In genomic region chr15:75455982-75456531, GRCh38 we compare ENCODE assay signal across 8 cellular contexts. TPM values are rescaled to one million over a fixed set of nuclear protein-coding genes. Genes with fewer than 3 reads are reported as not detected.
DNase-seq lines count a peak whose midpoint lies in the region; ATAC-seq and TF ChIP-seq lines count a peak whose summit lies in the region.

No MANE protein-coding gene starts in this region.

- peak overlapping the region; percentile 93 for H3K4me3 Mint-ChIP-seq in activated T-cell treated with anti-CD3 and anti-CD28 coated beads, Interleukin-2, amount 50 U/mL, for 24 hours

- H3K27ac ChIP-seq in fibroblast of lung (ENCODE audit: insufficient read depth, low read length) (peak overlapping the region; percentile 94), parathyroid adenoma (peak overlapping the region; percentile 88)

- H3K36me3 Mint-ChIP-seq in activated T-cell treated with anti-CD3 and anti-CD28 coated beads, Interleukin-2, amount 50 U/mL, for 24 hours (ENCODE audit: low read depth) = peaks cover 23% of the 10 kb centered on the region

- H3K27me3 ChIP-seq in fibroblast of lung (ENCODE audit: control insufficient read depth, insufficient read depth, low read length) (no peaks in the 10 kb centered on the region), parathyroid adenoma (ENCODE audit: control insufficient read depth, insufficient read depth, low read length) (no peaks in the 10 kb centered on the region)

- H3K9me3 ChIP-seq in fibroblast of lung (ENCODE audit: control insufficient read depth, insufficient read depth, low read depth, low read length) = no peaks in the 10 kb centered on the region
- H3K9me3 ChIP-seq in parathyroid adenoma (ENCODE audit: control insufficient read depth, low read length) = no peaks in the 10 kb centered on the region

- no peaks in the 10 kb centered on the region for H3K36me3 ChIP-seq in fibroblast of lung (ENCODE audit: control insufficient read depth, insufficient read depth, low read length)
- H3K36me3 ChIP-seq in parathyroid adenoma (ENCODE audit: control insufficient read depth, insufficient read depth, low read length) = no peaks in the 10 kb centered on the region

- H3K27ac Mint-ChIP-seq in activated T-cell treated with anti-CD3 and anti-CD28 coated beads, Interleukin-2, amount 50 U/mL, for 24 hours = peak overlapping the region; percentile 93

- H3K4me1 ChIP-seq in fibroblast of lung (ENCODE audit: control insufficient read depth, extremely low read depth, insufficient read depth, low read length) (peaks cover 7% of the 10 kb centered on the region), parathyroid adenoma (no peaks in the 10 kb centered on the region)

- H2AFZ ChIP-seq in fibroblast of lung (ENCODE audit: low read length) (peak overlapping the region; percentile 92), parathyroid adenoma (peak overlapping the region; percentile 88)

- H3K9me3 Mint-ChIP-seq in activated T-cell treated with anti-CD3 and anti-CD28 coated beads, Interleukin-2, amount 50 U/mL, for 24 hours = no peaks in the 10 kb centered on the region

- DNase-seq in activated CD8-positive, alpha-beta memory T cell treated with anti-CD3 and anti-CD28 coated beads for 4 hours (ENCODE audit: low read depth in 2 of 2) = peak; percentile 11 to 16
- DNase-seq in activated CD8-positive, alpha-beta memory T cell treated with anti-CD3 and anti-CD28 coated beads for 24 hours = no peak
- DNase-seq in NCI-H524 (lab: John Stamatoyannopoulos, UW) = peak; percentile 47 to 61
- DNase-seq in activated T-cell treated with anti-CD3 and anti-CD28 coated beads, Interleukin-2, amount 50 U/mL, for 24 hours = no peak
- peak; percentile 33 to 74 for DNase-seq in fibroblast of lung (ENCODE audit: low read depth in 2 of 2)

- H3K4me2 ChIP-seq in fibroblast of lung (ENCODE audit: extremely low read depth, insufficient read depth, low read length) = peak overlapping the region; percentile 99
- H3K4me2 ChIP-seq in parathyroid adenoma (ENCODE audit: low read length) = peak overlapping the region; percentile 94

- H3K9ac ChIP-seq in fibroblast of lung (ENCODE audit: insufficient read depth, low read length) = peak overlapping the region; percentile 81
- H3K9ac ChIP-seq in parathyroid adenoma = peak overlapping the region; percentile 28

- H3K4me1 Mint-ChIP-seq in activated T-cell treated with anti-CD3 and anti-CD28 coated beads, Interleukin-2, amount 50 U/mL, for 24 hours (ENCODE audit: low read depth) = peaks cover 20% of the 10 kb centered on the region

- peaks cover 8% of the 10 kb centered on the region for H3K79me2 ChIP-seq in fibroblast of lung (ENCODE audit: control insufficient read depth, insufficient read depth, low read length)
- no peaks in the 10 kb centered on the region for H3K79me2 ChIP-seq in parathyroid adenoma

- no peaks in the 10 kb centered on the region for H4K20me1 ChIP-seq in fibroblast of lung (ENCODE audit: control insufficient read depth, extremely low read depth, insufficient read depth, low read length)

- TF ChIP-seq CTCF in fibroblast of lung (conservative IDR thresholded peaks at IDR 0.05 in 1 of 2, IDR thresholded peaks at IDR 0.05 in 1 of 2; ENCODE audit: low read depth in 1 of 2, low read length in 2 of 2) = no peak
- TF ChIP-seq CTCF in parathyroid adenoma (IDR thresholded peaks at IDR 0.05) = no peak

- ATAC-seq in GM18858 (IDR thresholded peaks at IDR 0.05; ENCODE audit: unreplicated experiment) = no peak
- ATAC-seq in HG02763 (IDR thresholded peaks at IDR 0.05; ENCODE audit: unreplicated experiment) = no peak

- H3K27me3 Mint-ChIP-seq in activated T-cell treated with anti-CD3 and anti-CD28 coated beads, Interleukin-2, amount 50 U/mL, for 24 hours = no peaks in the 10 kb centered on the region

- peak overlapping the region; percentile 61 to 90 (median 76) for H3K4me3 ChIP-seq in fibroblast of lung (replicated peaks in 1 of 4; ENCODE audit: control extremely low read depth in 1 of 4, insufficient read depth in 1 of 4, low read depth in 3 of 4, low read length in 4 of 4)
- peak overlapping the region; percentile 78 for H3K4me3 ChIP-seq in parathyroid adenoma (ENCODE audit: low read depth, low read length)

RNA-seq across cellular contexts. Expression of gene SIN3A, which starts 4.6 kb away (rescaled TPM):
- total RNA-seq in fibroblast of lung = 21.1 and 27.2 TPM in 2 replicates
- 23.0 and 30.3 TPM in 2 replicates for polyA plus RNA-seq in fibroblast of lung
- polyA plus RNA-seq in fibroblast of lung (2012) = 18.8 TPM in 2 replicates
- polyA minus RNA-seq in fibroblast of lung (ENCODE audit: low replicate concordance) = 81.2 and 115 TPM in 2 replicates

Comparison
In these comparisons a context has a peak if more than half of its experiments do, and no peak if none do; other contexts are left out.
1. DNase-seq: peak in activated CD8-positive, alpha-beta memory T cell treated with anti-CD3 and anti-CD28 coated beads for 4 hours (2 of 2), NCI-H524 (2 of 2) and fibroblast of lung (2 of 2); none in activated CD8-positive, alpha-beta memory T cell treated with anti-CD3 and anti-CD28 coated beads for 24 hours (single experiment) and activated T-cell treated with anti-CD3 and anti-CD28 coated beads, Interleukin-2, amount 50 U/mL, for 24 hours (single experiment).